8 cellular contexts compared by ENCODE assay signal in genomic region chr13:43368003-43368402, GRCh38.
DNase-seq lines count a peak whose midpoint lies in the region; ATAC-seq, FAIRE-seq and TF ChIP-seq lines count a peak whose summit lies in the region.

No MANE protein-coding gene starts in this region.

- H3K27me3 ChIP-seq in SJSA1 (replicated peaks), result no peaks in the 10 kb centered on the region

- no peak for ATAC-seq in A549
- peak; percentile 48 for ATAC-seq in GM19467 (IDR thresholded peaks at IDR 0.05; ENCODE audit: unreplicated experiment)
- no peak for ATAC-seq in HG03342 (IDR thresholded peaks at IDR 0.05; ENCODE audit: unreplicated experiment)

- H3K4me2 ChIP-seq in A549, result peak overlapping the region; percentile 41; the same call in 2 of the 3 replicates

- H3K4me1 ChIP-seq in A549 (peaks cover 3% of the 10 kb centered on the region; the same call in 1 of the 3 replicates), SJSA1 (replicated peaks) (peaks cover 45% of the 10 kb centered on the region), kidney (ENCODE audit: control insufficient read depth in 1 of 2, insufficient read depth in 1 of 2, low read depth in 1 of 2, low read length in 2 of 2) (peaks cover 2 to 7% of the 10 kb centered on the region in 2 donors)

- no peaks in the 10 kb centered on the region for H3K36me3 ChIP-seq in SJSA1
- H3K36me3 ChIP-seq in kidney (ENCODE audit: control insufficient read depth in 1 of 2, insufficient read depth in 2 of 2, low read length in 2 of 2), result no peaks in the 10 kb centered on the region

- WGBS in A549 (ENCODE audit: missing lambda C conversion rate), result 10% methylated on average over 3 of the region's 3 CpGs

- H3K4me3 ChIP-seq in A549 (no peak overlapping the region), SJSA1 (peak overlapping the region; percentile 2; the same call in 1 of the 2 replicates), kidney (ENCODE audit: low read length in 2 of 2) (peak overlapping the region; percentile 25 to 48)

- H3K9me3 ChIP-seq in A549 (no peaks in the 10 kb centered on the region), SJSA1 (replicated peaks) (no peaks in the 10 kb centered on the region), kidney (ENCODE audit: control insufficient read depth in 1 of 2, low read length in 2 of 2) (no peaks in the 10 kb centered on the region)

- H3K27ac ChIP-seq in A549 (no peak overlapping the region), SJSA1 (peak overlapping the region; percentile 30; the same call in 1 of the 2 replicates), kidney (ENCODE audit: low read depth in 2 of 2, low read length in 2 of 2) (no peak overlapping the region)

- CTCF ChIA-PET in A549 (lab: Yijun Ruan, JAX), result interaction anchor here (0.6 kb wide), 1 partner anchor 1257 kb away, joined by 3 read pairs; no protein-coding TSS in a partner anchor

- TF ChIP-seq EP300 in A549 (IDR thresholded peaks at IDR 0.05), result no peak

- FAIRE-seq in A549 (lab: Jason Lieb, UNC), result no peak
- FAIRE-seq in kidney (lab: Jason Lieb, UNC), result peak; percentile 25

- POLR2A ChIA-PET in A549 (lab: Yijun Ruan, JAX), result no interaction called here

- TF ChIP-seq POLR2A in A549 (IDR thresholded peaks at IDR 0.05; ENCODE audit: low read length), result no peak

- TF ChIP-seq CTCF in A549 (IDR thresholded peaks at IDR 0.05) (no peak), kidney (IDR thresholded peaks at IDR 0.05; ENCODE audit: borderline replicate concordance, extremely low read depth, insufficient read depth) (no peak)

- H3K9ac ChIP-seq in kidney (ENCODE audit: low read length in 2 of 2), result peak overlapping the region in 1 of 2 donors; percentile 21

- DNase-seq in A549 (ENCODE audit: low read depth in 1 of 2, low spot score in 1 of 2), result no peak
- peak; percentile 62 to 75 for DNase-seq in SJSA1 (ENCODE audit: low read depth in 1 of 2, low spot score in 2 of 2)
- no peak for DNase-seq in kidney
- DNase-seq in midbrain (lab: John Stamatoyannopoulos, UW), result no peak
- DNase-seq in NCI-H748 treated with DMSO at 0.1 percent for 48 hours (lab: John Stamatoyannopoulos, UW), result no peak
- no peak for DNase-seq in AML-193 (lab: John Stamatoyannopoulos, UW)

- TF ChIP-seq RAD21 in A549 (conservative IDR thresholded peaks at IDR 0.05 in 1 of 2, IDR thresholded peaks at IDR 0.05 in 1 of 2), result no peak

- intact Hi-C loops in kidney (cut with DNase I), result no loop called here

TF ChIP-seq in A549, 52 proteins besides CTCF, POLR2A, EP300 and RAD21:
- TF ChIP-seq CBX2 (IDR thresholded peaks at IDR 0.05; ENCODE audit: borderline replicate concordance, low read depth) (no peak), RCOR1 (IDR thresholded peaks at IDR 0.05; ENCODE audit: low read depth, low read length) (no peak), TP53 (CRISPR knock-in tag; IDR thresholded peaks at IDR 0.05) (no peak), E2F6 (IDR thresholded peaks at IDR 0.05; ENCODE audit: borderline replicate concordance, low read depth) (no peak), ESRRA (IDR thresholded peaks at IDR 0.05; ENCODE audit: borderline replicate concordance, low read length) (no peak), ZC3H11A (IDR thresholded peaks at IDR 0.05) (no peak), RFX5 (IDR thresholded peaks at IDR 0.05) (no peak)

Comparison
In these comparisons a context has a peak if more than half of its experiments do, and no peak if none do; other contexts are left out.
1. DNase-seq: peak in SJSA1 (2 of 2); none in A549 (0 of 2), kidney (single experiment), midbrain (single experiment), NCI-H748 treated with DMSO at 0.1 percent for 48 hours (single experiment) and AML-193 (0 of 2).